20 cellular contexts compared by ENCODE assay signal in genomic region chr3:155364492-155364891, GRCh38.
DNase-seq lines count a peak whose midpoint lies in the region.
"Had no signal": no experiment of that assay in that cellular context is flagged by ENCODE, and none has a peak within 500 bp of the region (broad histone marks: within the 10 kb centered on the region; RNA-seq: fewer than 3 reads in every experiment).

No MANE protein-coding gene starts in this region.

- no peak overlapping the region for H3K9ac ChIP-seq in GM23248
- peak overlapping the region; percentile 36 for H3K9ac ChIP-seq in HUES6 (ENCODE audit: low read length)
- H3K9ac ChIP-seq in iPS-18a (ENCODE audit: low read length) = no peak overlapping the region
- H3K9ac ChIP-seq in neuronal stem cell (ENCODE audit: low read depth, low read length, poor library complexity) = no peak overlapping the region

- no peak overlapping the region for H2BK5ac ChIP-seq in neuronal stem cell (ENCODE audit: low read length)

- no peaks in the 10 kb centered on the region for H3K79me1 ChIP-seq in neuronal stem cell (ENCODE audit: low read depth, low read length)

- H3K4me3 ChIP-seq in GM23248 (no peak overlapping the region), HUES6 (ENCODE audit: low read depth, low read length) (no peak overlapping the region), iPS-18a (ENCODE audit: low read length) (peak overlapping the region; percentile 40), neuronal stem cell (ENCODE audit: low read length in 2 of 2) (no peak overlapping the region)
- H3K4me3 ChIP-seq: SJCRH30 had no signal

- no peak overlapping the region for H2BK15ac ChIP-seq in neuronal stem cell (ENCODE audit: low read length)

- H2AK5ac ChIP-seq in neuronal stem cell (ENCODE audit: low read depth, low read length) = no peak overlapping the region

- H4K20me1 ChIP-seq in GM23248 (ENCODE audit: insufficient read depth) = no peaks in the 10 kb centered on the region

- H2BK120ac ChIP-seq in neuronal stem cell (ENCODE audit: low read depth, low read length) = no peak overlapping the region

- H3K79me2 ChIP-seq in GM23248 (ENCODE audit: insufficient read depth) = no peaks in the 10 kb centered on the region

- H3K27me3 ChIP-seq in GM23248 (replicated peaks; ENCODE audit: insufficient read depth) = no peaks in the 10 kb centered on the region
- H3K27me3 ChIP-seq in HUES6 (ENCODE audit: control insufficient read depth, insufficient read depth, low read length) = peaks cover 4% of the 10 kb centered on the region; the same call in 1 of the 2 replicates
- peaks cover 45% of the 10 kb centered on the region for H3K27me3 ChIP-seq in iPS-18a (ENCODE audit: control insufficient read depth, insufficient read depth, low read length)
- H3K27me3 ChIP-seq in neuronal stem cell (ENCODE audit: control insufficient read depth in 3 of 3, insufficient read depth in 3 of 3, low read depth in 1 of 3, low read length in 3 of 3) = no peaks in the 10 kb centered on the region
- H3K27me3 ChIP-seq: SJCRH30 had no signal

- H3K4ac ChIP-seq in neuronal stem cell (ENCODE audit: low read length) = no peak overlapping the region

- H3K36me3 ChIP-seq in GM23248 (ENCODE audit: low read depth) (no peaks in the 10 kb centered on the region), HUES6 (ENCODE audit: control insufficient read depth, insufficient read depth, low read length) (no peaks in the 10 kb centered on the region), iPS-18a (ENCODE audit: control insufficient read depth, low read depth, low read length) (no peaks in the 10 kb centered on the region), neuronal stem cell (replicated peaks in 1 of 2; ENCODE audit: control insufficient read depth in 2 of 2, insufficient read depth in 2 of 2, low read length in 2 of 2) (peaks cover 0 to 1% of the 10 kb centered on the region in 2 donors)
- H3K36me3 ChIP-seq: SJCRH30 had no signal

- in situ Hi-C loops in GM23248 (cut with MboI) = loop anchor here (10.0 kb wide), 1 partner anchor 340 kb away; no protein-coding TSS in a partner anchor

- H3K18ac ChIP-seq in neuronal stem cell (ENCODE audit: low read length) = no peak overlapping the region

- 90 to 96% methylated on average over 2 of the region's 2 CpGs for WGBS in GM23248 (ENCODE audit: low coverage in 1 of 2, low lambda C conversion rate in 2 of 2, missing lambda C conversion rate in 2 of 2), 2 experiments
- no CpG with 5 or more reads among the region's 2 CpGs for WGBS in neuronal stem cell (ENCODE audit: extremely low coverage in 2 of 2, insufficient read length in 2 of 2, insufficient replicate concordance in 1 of 2), 2 donors

- H3K27ac ChIP-seq in GM23248 = no peak overlapping the region
- peak overlapping the region; percentile 70; the same call in 1 of the 2 replicates for H3K27ac ChIP-seq in HUES6 (ENCODE audit: low read depth, low read length)
- H3K27ac ChIP-seq in iPS-18a (ENCODE audit: low read length) = no peak overlapping the region
- peak overlapping the region; percentile 85 for H3K27ac ChIP-seq in neuronal stem cell (replicated peaks; ENCODE audit: low read length)
- H3K27ac ChIP-seq: C4-2B, SJCRH30 had no signal

- H3F3A ChIP-seq in GM23248 (ENCODE audit: insufficient read depth) = no peaks in the 10 kb centered on the region

- H3K9me3 ChIP-seq in GM23248 (ENCODE audit: low read depth) = no peaks in the 10 kb centered on the region
- H3K9me3 ChIP-seq in HUES6 (ENCODE audit: control insufficient read depth, insufficient read depth, low read depth, low read length) = peaks cover 4% of the 10 kb centered on the region; the same call in 1 of the 2 replicates
- H3K9me3 ChIP-seq in iPS-18a (ENCODE audit: control insufficient read depth, low read depth, low read length) = peaks cover 2% of the 10 kb centered on the region
- H3K9me3 ChIP-seq in neuronal stem cell (replicated peaks in 1 of 2; ENCODE audit: control insufficient read depth in 2 of 2, insufficient read depth in 1 of 2, low read depth in 1 of 2, low read length in 2 of 2) = peaks cover 3 to 20% of the 10 kb centered on the region in 2 donors

- H2AFZ ChIP-seq in GM23248 = peak overlapping the region; percentile 42; the same call in 1 of the 2 replicates
- peak overlapping the region; percentile 57 for H2AFZ ChIP-seq in neuronal stem cell (ENCODE audit: low read length)

- H3K14ac ChIP-seq in neuronal stem cell (ENCODE audit: low read length) = no peak overlapping the region

- no peak overlapping the region for H4K8ac ChIP-seq in neuronal stem cell (ENCODE audit: low read depth, low read length)

- no peak for DNase-seq in GM23248
- DNase-seq in neuronal stem cell (ENCODE audit: low spot score) = no peak
- no peak for DNase-seq in mucosa of gallbladder (ENCODE audit: low spot score)
- no peak for DNase-seq in T-helper 9 cell
- no peak for DNase-seq in C1 segment of cervical spinal cord (lab: John Stamatoyannopoulos, UW)
- DNase-seq: ACHN, EL, GF-D8, H7, IMR-90, NCI-H1105 treated with DMSO at 0.1 percent for 48 hours, NCI-H2029 treated with DMSO at 0.1 percent for 48 hours, NCI-H226, NCI-H510A treated with DMSO at 0.1 percent for 48 hours, NCI-H774, SJCRH30, T-helper 1 cell had no signal

- H3K4me1 ChIP-seq in GM23248 (ENCODE audit: insufficient read depth) (no peaks in the 10 kb centered on the region), HUES6 (ENCODE audit: control insufficient read depth, insufficient read depth, low read length) (peaks cover 71% of the 10 kb centered on the region), iPS-18a (ENCODE audit: control insufficient read depth, low read depth, low read length) (peaks cover 76% of the 10 kb centered on the region), neuronal stem cell (ENCODE audit: control insufficient read depth in 2 of 2, insufficient read depth in 1 of 2, low read depth in 1 of 2, low read length in 2 of 2) (peaks cover 3 to 36% of the 10 kb centered on the region in 2 donors)

- H3K23ac ChIP-seq in neuronal stem cell (ENCODE audit: low read depth, low read length, poor library complexity) = no peak overlapping the region

- H3K9me2 ChIP-seq in GM23248 (ENCODE audit: insufficient read depth) = no peaks in the 10 kb centered on the region

- no peak overlapping the region for H2BK12ac ChIP-seq in neuronal stem cell (ENCODE audit: low read length)

- H4K91ac ChIP-seq in neuronal stem cell (ENCODE audit: low read depth, low read length, poor library complexity) = no peak overlapping the region

- H3K4me2 ChIP-seq in GM23248 (ENCODE audit: unreplicated experiment) = no peak overlapping the region
- no peak overlapping the region for H3K4me2 ChIP-seq in neuronal stem cell (ENCODE audit: insufficient read depth, low read length, poor library complexity, severe bottlenecking)

Comparison
In these comparisons a context has a peak if more than half of its experiments do, and no peak if none do; other contexts are left out.
1. H3K27ac ChIP-seq: peak in HUES6 (single experiment) and neuronal stem cell (single experiment); none in GM23248 (single experiment) and iPS-18a (single experiment).